In the genomic region with DNA sequence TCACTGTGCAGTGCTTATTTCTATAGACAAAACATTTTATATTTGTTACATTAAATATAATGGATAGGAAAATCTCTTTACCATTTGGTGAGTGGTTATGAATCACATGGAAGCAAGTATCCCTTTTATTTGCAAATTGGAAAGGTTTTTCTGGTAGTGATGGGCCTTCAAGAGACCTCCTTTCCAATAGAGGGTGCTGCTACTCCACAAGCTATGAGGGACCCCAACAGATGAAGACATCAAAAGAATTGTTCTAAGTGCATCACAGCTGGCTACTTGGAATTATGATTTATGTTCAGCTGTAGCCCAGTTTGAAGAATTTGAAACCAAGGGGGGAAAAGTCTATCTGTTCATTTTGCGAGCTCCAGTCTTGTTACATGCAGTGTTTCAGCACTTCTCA, we compare ENCODE assay signal across 14 cellular contexts.
DNase-seq lines count a peak whose midpoint lies in the region; ATAC-seq lines count a peak whose summit lies in the region.
"Had no signal": no experiment of that assay in that cellular context is flagged by ENCODE, and none has a peak within 500 bp of the region (broad histone marks: within the 10 kb centered on the region; RNA-seq: fewer than 3 reads in every experiment).

No MANE protein-coding gene starts in this region.

- ATAC-seq in GM18517 (IDR thresholded peaks at IDR 0.05; ENCODE audit: unreplicated experiment) = no peak
- ATAC-seq in GM21515 (IDR thresholded peaks at IDR 0.05; ENCODE audit: unreplicated experiment) = no peak
- ATAC-seq: psoas muscle had no signal

- peak; percentile 6 for DNase-seq in AG08395 (ENCODE audit: low spot score)
- DNase-seq in EH (ENCODE audit: low read depth) = peak; percentile 1
- DNase-seq in NCI-H524 treated with DMSO at 0.1 percent for 48 hours (lab: John Stamatoyannopoulos, UW) = peak; percentile 10
- DNase-seq in glomerular visceral epithelial cell (ENCODE audit: extremely low spot score) = peak; percentile 16
- no peak for DNase-seq in kidney tubule cell (ENCODE audit: low spot score)
- no peak for DNase-seq in cerebellar cortex (ENCODE audit: low spot score)
- DNase-seq: adrenal gland, esophagus squamous epithelium, head of caudate nucleus, naive B cell, NCI-H2029 treated with DMSO at 0.1 percent for 48 hours, psoas muscle had no signal

Comparison
In these comparisons a context has a peak if more than half of its experiments do, and no peak if none do; other contexts are left out.
1. DNase-seq: peak in AG08395 (single experiment), EH (single experiment), NCI-H524 treated with DMSO at 0.1 percent for 48 hours (single experiment) and glomerular visceral epithelial cell (single experiment); none in kidney tubule cell (single experiment) and cerebellar cortex (single experiment).